ENCODE assay signal across 11 cellular contexts in genomic region chrX:107135076-107135964, GRCh38. TPM values are rescaled to one million over a fixed set of nuclear protein-coding genes. Genes with fewer than 3 reads are reported as not detected.
DNase-seq lines count a peak whose midpoint lies in the region; ATAC-seq and TF ChIP-seq lines count a peak whose summit lies in the region.
"Had no signal": no experiment of that assay in that cellular context is flagged by ENCODE, and none has a peak within 500 bp of the region (broad histone marks: within the 10 kb centered on the region; RNA-seq: fewer than 3 reads in every experiment).

No MANE protein-coding gene starts in this region.

- H3K9me3 Mint-ChIP-seq in activated CD4-positive, alpha-beta memory T cell treated with anti-CD3 and anti-CD28 coated beads for 36 hours = no peaks in the 10 kb centered on the region

- no peak overlapping the region for H3K4me3 Mint-ChIP-seq in activated CD4-positive, alpha-beta memory T cell treated with anti-CD3 and anti-CD28 coated beads for 36 hours

- H3K9me3 ChIP-seq in HEK293 (ENCODE audit: control insufficient read depth, insufficient read depth, low read depth, low read length) (no peaks in the 10 kb centered on the region; the same call in 1 of the 2 replicates), heart right ventricle (no peaks in the 10 kb centered on the region)
- H3K9me3 ChIP-seq: left lung had no signal

- POLR2A ChIA-PET in HEK293 (lab: Yijun Ruan, JAX) = no interaction called here
- POLR2A ChIA-PET in activated CD4-positive, alpha-beta memory T cell treated with anti-CD3 and anti-CD28 coated beads for 36 hours (lab: Charles Lee) = no interaction called here

- H3K4me3 ChIP-seq in HEK293 (ENCODE audit: low read depth, low read length) (no peak overlapping the region), foreskin fibroblast (ENCODE audit: low read depth in 1 of 2, low read length in 2 of 2) (no peak overlapping the region), heart right ventricle (no peak overlapping the region)
- H3K4me3 ChIP-seq: cardiac muscle cell, left lung had no signal

- no peaks in the 10 kb centered on the region for H3K4me1 ChIP-seq in HEK293 (ENCODE audit: control insufficient read depth, insufficient read depth, low read length)
- no peaks in the 10 kb centered on the region for H3K4me1 ChIP-seq in heart right ventricle
- H3K4me1 ChIP-seq: left lung had no signal

- ATAC-seq in HG03108 (IDR thresholded peaks at IDR 0.05; ENCODE audit: unreplicated experiment) (no peak), heart right ventricle (no peak)
- ATAC-seq: left lung had no signal

- no peaks in the 10 kb centered on the region for H3K36me3 Mint-ChIP-seq in activated CD4-positive, alpha-beta memory T cell treated with anti-CD3 and anti-CD28 coated beads for 36 hours

- H3K4me1 Mint-ChIP-seq in activated CD4-positive, alpha-beta memory T cell treated with anti-CD3 and anti-CD28 coated beads for 36 hours (ENCODE audit: low read depth) = peaks cover 8% of the 10 kb centered on the region

- H3K27ac ChIP-seq in HEK293 (ENCODE audit: extremely low read depth, low read depth, low read length) (no peak overlapping the region), heart right ventricle (no peak overlapping the region)
- H3K27ac ChIP-seq: cardiac muscle cell, left lung had no signal

- TF ChIP-seq CTCF in HEK293 (tag by site-specific recombination; IDR thresholded peaks at IDR 0.05) = no peak
- TF ChIP-seq CTCF in foreskin fibroblast (IDR thresholded peaks at IDR 0.05; ENCODE audit: low read depth, low read length) = no peak
- TF ChIP-seq CTCF in heart right ventricle (IDR thresholded peaks at IDR 0.05) = no peak

- CTCF ChIA-PET in HEK293 (lab: Yijun Ruan, JAX) = interaction anchor here (0.6 to 1.2 kb wide), 4 partner anchors 11 to 259 kb away, joined by 3 to 5 read pairs (median 4); no protein-coding TSS in a partner anchor
- CTCF ChIA-PET in activated CD4-positive, alpha-beta memory T cell treated with anti-CD3 and anti-CD28 coated beads for 36 hours (lab: Charles Lee) = no interaction called here

- H3K36me3 ChIP-seq in HEK293 (ENCODE audit: control insufficient read depth in 2 of 2, insufficient read depth in 1 of 2, low read length in 2 of 2) (no peaks in the 10 kb centered on the region), heart right ventricle (no peaks in the 10 kb centered on the region)
- H3K36me3 ChIP-seq: cardiac muscle cell, left lung had no signal

- intact Hi-C loops in activated CD4-positive, alpha-beta memory T cell treated with anti-CD3 and anti-CD28 coated beads for 36 hours (cut with micrococcal nuclease) = no loop called here
- intact Hi-C loops in heart right ventricle (cut with DNase I) = no loop called here

- H3K27me3 ChIP-seq in heart right ventricle = peaks cover 0 to 38% (median 0%) of the 10 kb centered on the region in 7 donors
- H3K27me3 ChIP-seq: cardiac muscle cell, left lung had no signal

- WGBS in heart right ventricle, 2 donors = 65 to 66% methylated on average over 5 of the region's 5 CpGs

- DNase-seq in Caki2 (ENCODE audit: low read depth) = peak; percentile 35
- peak; percentile 15 for DNase-seq in activated CD4-positive, alpha-beta memory T cell treated with anti-CD3 and anti-CD28 coated beads for 36 hours
- peak; percentile 46 to 78 for DNase-seq in foreskin fibroblast
- no peak for DNase-seq in pons (ENCODE audit: low spot score)
- DNase-seq in NK-92 treated with Interleukin-12 subunit alpha and Interleukin-12 subunit beta, amount 100 ng/mL, for 24 hours (lab: John Stamatoyannopoulos, UW) = no peak
- DNase-seq in heart right ventricle = no peak
- DNase-seq: left lung, NCI-H1436 had no signal

- in situ Hi-C loops in Caki2 (cut with HindIII; ENCODE audit: low pct_unique_long_range_greater_than_20kb, low sequenced_read_pairs) = no loop called here

- no peak overlapping the region for H3K27ac Mint-ChIP-seq in activated CD4-positive, alpha-beta memory T cell treated with anti-CD3 and anti-CD28 coated beads for 36 hours

- H3K27me3 Mint-ChIP-seq in activated CD4-positive, alpha-beta memory T cell treated with anti-CD3 and anti-CD28 coated beads for 36 hours = no peaks in the 10 kb centered on the region

TF ChIP-seq in HEK293, 187 proteins besides CTCF, POLR2A, EP300 and RAD21:
- 0 out of 2 replicates have a peak, but pooled peaks have one; percentile 7 for TF ChIP-seq ZNF140 (tag by site-specific recombination; IDR thresholded peaks at IDR 0.05)
- TF ChIP-seq ZNF660 (tag by site-specific recombination; IDR thresholded peaks at IDR 0.05) = no peak

RNA-seq across cellular contexts. Expression of gene RBM41, which starts 16.7 kb away (rescaled TPM):
- 14.8 and 16.7 TPM in 2 replicates for total RNA-seq in Caki2 (2014; rRNA removed; shearing (Covaris generic); ENCODE audit: low replicate concordance)
- 10 to 100 TPM in 1 of 2 experiments, 1 to 10 TPM in 1; 9.5 to 11.4 TPM for total RNA-seq in activated CD4-positive, alpha-beta memory T cell treated with anti-CD3 and anti-CD28 coated beads for 36 hours
- total RNA-seq in heart right ventricle = 10 to 100 TPM in 9 of 10 donors, 1 to 10 TPM in 1; 9.9 to 18.9 (median 14.4) TPM
- polyA plus RNA-seq in heart right ventricle = 1 to 10 TPM; 3.0 to 4.4 TPM

Comparison
In these comparisons a context has a peak if more than half of its experiments do, and no peak if none do; other contexts are left out.
1. DNase-seq: peak in Caki2 (single experiment), activated CD4-positive, alpha-beta memory T cell treated with anti-CD3 and anti-CD28 coated beads for 36 hours (single experiment) and foreskin fibroblast (2 of 2); none in pons (single experiment), NK-92 treated with Interleukin-12 subunit alpha and Interleukin-12 subunit beta, amount 100 ng/mL, for 24 hours (single experiment) and heart right ventricle (0 of 2).